32 cellular contexts compared by ENCODE assay signal in the genomic region with DNA sequence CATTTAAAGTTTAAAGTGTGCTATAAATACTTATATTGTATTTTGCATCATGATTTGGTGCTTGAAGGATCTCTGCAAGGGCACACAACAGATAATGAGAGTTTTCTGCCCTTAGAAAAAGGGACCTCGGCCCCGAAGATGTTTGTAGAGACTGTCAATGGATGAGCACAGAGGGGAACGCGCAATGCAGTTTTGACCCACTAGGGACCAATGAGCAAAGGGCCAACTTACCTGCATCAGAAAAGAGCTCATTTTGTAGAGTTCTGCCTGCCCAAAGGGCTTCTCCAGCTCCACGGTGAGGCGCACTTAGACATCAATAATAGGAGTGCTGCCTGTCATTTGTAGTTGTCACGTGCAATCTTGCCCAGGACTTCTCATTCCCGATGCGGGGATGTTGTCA.
DNase-seq lines count a peak whose midpoint lies in the region; ATAC-seq and TF ChIP-seq lines count a peak whose summit lies in the region.
"Had no signal": no experiment of that assay in that cellular context is flagged by ENCODE, and none has a peak within 500 bp of the region (broad histone marks: within the 10 kb centered on the region; RNA-seq: fewer than 3 reads in every experiment).

No MANE protein-coding gene starts in this region.

- no peaks in the 10 kb centered on the region for H3F3A ChIP-seq in OCI-LY1 (ENCODE audit: insufficient read depth, low read length)

- no peak overlapping the region for H3K4me3 ChIP-seq in BE2C (ENCODE audit: low read depth, low read length)
- no peak overlapping the region for H3K4me3 ChIP-seq in OCI-LY1 (ENCODE audit: low read depth, low read length, poor library complexity, severe bottlenecking)
- no peak overlapping the region for H3K4me3 ChIP-seq in ovary
- H3K4me3 ChIP-seq: ascending aorta; BLaER1 treated with 17β-estradiol and CSF1 and Interleukin-3, amounts not matched to agents 10 nM and 100 nM; cardiac muscle cell; colonic mucosa; suprapubic skin had no signal

- H3K27ac ChIP-seq in OCI-LY1 (ENCODE audit: low read depth, low read length, poor library complexity, severe bottlenecking) (no peak overlapping the region), ovary (no peak overlapping the region)
- H3K27ac ChIP-seq: ascending aorta; BLaER1 treated with 17β-estradiol and CSF1 and Interleukin-3, amounts not matched to agents 10 nM and 100 nM; cardiac muscle cell; colonic mucosa; neutrophil; suprapubic skin had no signal

- H3K36me3 ChIP-seq in BE2C, result no peaks in the 10 kb centered on the region
- no peaks in the 10 kb centered on the region for H3K36me3 ChIP-seq in OCI-LY1 (ENCODE audit: insufficient read depth, low read length)
- H3K36me3 ChIP-seq in ovary, result no peaks in the 10 kb centered on the region
- H3K36me3 ChIP-seq: ascending aorta, cardiac muscle cell, colonic mucosa, neutrophil, suprapubic skin had no signal

- TF ChIP-seq POLR2A in ovary (IDR thresholded peaks at IDR 0.05), result no peak

- no peaks in the 10 kb centered on the region for H3K79me2 ChIP-seq in OCI-LY1 (ENCODE audit: insufficient read depth, low read length)

- TF ChIP-seq CTCF in BE2C (IDR thresholded peaks at IDR 0.05; ENCODE audit: low read depth, low read length) (peak; percentile 22; the same call in 1 of the 2 replicates), GM12873 (IDR thresholded peaks at IDR 0.05; ENCODE audit: insufficient read depth, low read depth, low read length, missing control alignments) (peak; percentile 39), OCI-LY1 (IDR thresholded peaks at IDR 0.05; ENCODE audit: low read length) (peak; percentile 10; the same call in 1 of the 2 replicates), ovary (IDR thresholded peaks at IDR 0.05) (no peak)

- intact Hi-C loops in ovary (cut with DNase I), result no loop called here

- H3K9ac ChIP-seq in OCI-LY1 (ENCODE audit: low read length), result no peak overlapping the region
- H3K9ac ChIP-seq: BLaER1 treated with 17β-estradiol and CSF1 and Interleukin-3, amounts not matched to agents 10 nM and 100 nM had no signal

- no peak for ATAC-seq in HG02885 (IDR thresholded peaks at IDR 0.05; ENCODE audit: poor library complexity, unreplicated experiment)
- ATAC-seq: activated CD4-positive, CD25-positive, alpha-beta regulatory T cell treated with anti-CD3 and anti-CD28 coated beads, Interleukin-2, amount 50 U/mL, for 24 hours; activated CD8-positive, alpha-beta T cell treated with anti-CD3 and anti-CD28 coated beads, Interleukin-2, amount 10 ng/mL, durations not matched to agents 7 days and 5 days; effector memory CD8-positive, alpha-beta T cell; esophagus mucosa; left lobe of liver had no signal

- peaks cover 6% of the 10 kb centered on the region; the same call in 1 of the 2 replicates for H3K4me1 ChIP-seq in BE2C
- H3K4me1 ChIP-seq in OCI-LY1 (ENCODE audit: insufficient read depth, low read length, severe bottlenecking), result no peaks in the 10 kb centered on the region
- H3K4me1 ChIP-seq in ovary (ENCODE audit: insufficient read depth), result no peaks in the 10 kb centered on the region
- H3K4me1 ChIP-seq: ascending aorta, colonic mucosa, suprapubic skin had no signal

- 92 to 96% (median 93%) methylated on average over 9 of the region's 9 CpGs for WGBS in ovary, 3 donors

- H3K27me3 ChIP-seq in BE2C (no peaks in the 10 kb centered on the region), OCI-LY1 (ENCODE audit: insufficient read depth, low read length) (no peaks in the 10 kb centered on the region), ovary (no peaks in the 10 kb centered on the region)
- H3K27me3 ChIP-seq: ascending aorta; BLaER1 treated with 17β-estradiol and CSF1 and Interleukin-3, amounts not matched to agents 10 nM and 100 nM; cardiac muscle cell; colonic mucosa; neutrophil; suprapubic skin had no signal

- no peaks in the 10 kb centered on the region for H4K20me1 ChIP-seq in OCI-LY1 (ENCODE audit: insufficient read depth, low read length)
- H4K20me1 ChIP-seq: BLaER1 treated with 17β-estradiol and CSF1 and Interleukin-3, amounts not matched to agents 10 nM and 100 nM had no signal

- H3K9me2 ChIP-seq in OCI-LY1 (ENCODE audit: low read depth, low read length), result no peaks in the 10 kb centered on the region

- H2AFZ ChIP-seq in OCI-LY1 (ENCODE audit: low read length), result no peak overlapping the region

- DNase-seq in BE2C (no peak), iPS DF 19.7 (ENCODE audit: low read depth, low spot score) (peak; percentile 12), ovary (no peak), T1000 (lab: John Stamatoyannopoulos, UW) (no peak), HT-29 (ENCODE audit: low spot score) (no peak)
- DNase-seq: ACHN; activated CD8-positive, alpha-beta T cell treated with anti-CD3 and anti-CD28 coated beads, Interleukin-2, amount 10 ng/mL, durations not matched to agents 7 days and 5 days; activated effector memory CD4-positive, alpha-beta T cell treated with Interleukin-2 at 50 U/mL for 16 hours; activated naive CD8-positive, alpha-beta T cell treated with anti-CD3 and anti-CD28 coated beads for 36 hours; activated T-cell treated with anti-CD3 and anti-CD28 coated beads for 4 hours; colonic mucosa; COR-L47; DMS79; effector memory CD8-positive, alpha-beta T cell; foreskin fibroblast; GF-D8; mesenchymal stem cell; NCI-H524; SIG-M5; stimulated activated CD4-positive, alpha-beta T cell treated with anti-CD3 and anti-CD28 coated beads, Interleukin-15, amount 100 ng/mL, for 24 hours; stimulated activated naive CD4-positive, alpha-beta T cell had no signal

- no peak for TF ChIP-seq EP300 in ovary (IDR thresholded peaks at IDR 0.05)

- H3K4me2 ChIP-seq in OCI-LY1 (ENCODE audit: low read length), result no peak overlapping the region

- H3K9me3 ChIP-seq in BE2C (no peaks in the 10 kb centered on the region), OCI-LY1 (ENCODE audit: low read length) (no peaks in the 10 kb centered on the region), ovary (no peaks in the 10 kb centered on the region)
- H3K9me3 ChIP-seq: ascending aorta, colonic mucosa, neutrophil, suprapubic skin had no signal

Comparison
In these comparisons a context has a peak if more than half of its experiments do, and no peak if none do; other contexts are left out.
1. CTCF ChIP-seq: peak in BE2C (single experiment), GM12873 (single experiment) and OCI-LY1 (single experiment); none in ovary (0 of 3).